In the genomic region with DNA sequence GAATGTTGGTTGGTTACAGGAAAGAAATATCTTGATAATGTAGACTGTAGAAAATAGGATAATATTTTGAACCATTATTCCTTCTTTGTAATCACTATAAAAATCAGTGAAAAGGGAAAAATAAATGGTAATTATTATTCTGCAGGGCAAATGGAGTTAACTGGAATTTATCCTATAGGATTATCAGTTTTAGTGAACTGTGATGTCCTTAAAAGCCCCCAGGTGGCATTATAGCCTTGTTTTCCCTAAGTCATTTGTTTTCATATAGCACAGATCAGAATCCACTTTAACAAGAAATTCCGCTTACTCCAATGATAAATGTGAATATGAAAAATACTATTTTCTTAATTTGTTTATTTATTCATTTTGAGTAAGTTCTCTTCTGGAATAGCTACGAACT, we compare ENCODE assay signal across 9 cellular contexts. TPM values are rescaled to one million over a fixed set of nuclear protein-coding genes. Genes with fewer than 3 reads are reported as not detected.
DNase-seq lines count a peak whose midpoint lies in the region; ATAC-seq, FAIRE-seq and TF ChIP-seq lines count a peak whose summit lies in the region.
"Had no signal": no experiment of that assay in that cellular context is flagged by ENCODE, and none has a peak within 500 bp of the region (broad histone marks: within the 10 kb centered on the region; RNA-seq: fewer than 3 reads in every experiment).

No MANE protein-coding gene starts in this region.

- H3K9me3 ChIP-seq in cardiac muscle cell (ENCODE audit: low read depth) (no peaks in the 10 kb centered on the region), right cardiac atrium (ENCODE audit: control insufficient read depth, low read length) (no peaks in the 10 kb centered on the region), K562 (replicated peaks; ENCODE audit: control insufficient read depth, insufficient read depth, low read depth, low read length) (no peaks in the 10 kb centered on the region), smooth muscle cell (replicated peaks; ENCODE audit: low read depth) (no peaks in the 10 kb centered on the region)

- CTCF ChIA-PET in K562 (lab: Yijun Ruan, JAX; ENCODE audit: low intra/inter-chr PET ratio), result interaction anchor here (1.1 kb wide), 1 partner anchor 490 kb away, joined by 4 read pairs; no protein-coding TSS in a partner anchor

- WGBS in right cardiac atrium, result 71% methylated on average over 2 of the region's 2 CpGs
- 3% methylated on average over 2 of the region's 2 CpGs for WGBS in K562 (ENCODE audit: insufficient coverage, low coverage, missing lambda C conversion rate)
- WGBS in smooth muscle cell (ENCODE audit: low lambda C conversion rate), result 59% methylated on average over 2 of the region's 2 CpGs

- no peak overlapping the region for H3K4me3 ChIP-seq in cardiac muscle cell
- H3K4me3 ChIP-seq in right cardiac atrium (ENCODE audit: low read length), result no peak overlapping the region
- no peak overlapping the region for H3K4me3 ChIP-seq in K562
- H3K4me3 ChIP-seq in smooth muscle cell, result no peak overlapping the region

- H3K4me1 ChIP-seq in cardiac muscle cell (ENCODE audit: low read depth) (no peaks in the 10 kb centered on the region), right cardiac atrium (ENCODE audit: control insufficient read depth, insufficient read depth, low read length) (no peaks in the 10 kb centered on the region), K562 (replicated peaks in 1 of 2; ENCODE audit: control insufficient read depth in 2 of 2, insufficient read depth in 2 of 2, low read length in 2 of 2) (no peaks in the 10 kb centered on the region), smooth muscle cell (ENCODE audit: low read depth) (no peaks in the 10 kb centered on the region)

- intact Hi-C loops in right cardiac atrium (cut with DNase I), result no loop called here
- intact Hi-C loops in K562 (cut with micrococcal nuclease), result no loop called here

- peaks cover 6% of the 10 kb centered on the region for H3K27me3 ChIP-seq in cardiac muscle cell
- H3K27me3 ChIP-seq in right cardiac atrium (ENCODE audit: control insufficient read depth, insufficient read depth), result peaks cover 3% of the 10 kb centered on the region
- peaks cover 9% of the 10 kb centered on the region in 2 experiments; a peak in 3 of 5 replicates for H3K27me3 ChIP-seq in K562 (ENCODE audit: control insufficient read depth in 2 of 2, insufficient read depth in 2 of 2, low read length in 2 of 2)
- peaks cover 28% of the 10 kb centered on the region for H3K27me3 ChIP-seq in smooth muscle cell (ENCODE audit: low read depth)

- H3K27ac ChIP-seq in cardiac muscle cell (no peak overlapping the region), right cardiac atrium (ENCODE audit: low read length) (no peak overlapping the region), K562 (ENCODE audit: extremely low read depth, low read depth, low read length) (no peak overlapping the region), smooth muscle cell (ENCODE audit: low read depth) (no peak overlapping the region)

- H3K79me2 ChIP-seq in K562 (ENCODE audit: control insufficient read depth, insufficient read depth, low read length) (no peaks in the 10 kb centered on the region), smooth muscle cell (ENCODE audit: low read depth) (no peaks in the 10 kb centered on the region)

- H2AFZ ChIP-seq in K562 (ENCODE audit: low read depth, low read length) (no peak overlapping the region), smooth muscle cell (ENCODE audit: low read depth) (no peak overlapping the region)

- peak; percentile 48 for FAIRE-seq in K562 (lab: Jason Lieb, UNC)

- H3K36me3 ChIP-seq in cardiac muscle cell, result no peaks in the 10 kb centered on the region
- H3K36me3 ChIP-seq in K562 (ENCODE audit: control insufficient read depth, insufficient read depth, low read length), result no peaks in the 10 kb centered on the region
- H3K36me3 ChIP-seq in smooth muscle cell (ENCODE audit: low read depth), result no peaks in the 10 kb centered on the region

- TF ChIP-seq CTCF in cardiac muscle cell (IDR thresholded peaks at IDR 0.05; ENCODE audit: low read depth, low read length), result no peak
- peak; percentile 28 to 58 (median 31); a peak in 3 of 6 replicates for TF ChIP-seq CTCF in K562 (IDR thresholded peaks at IDR 0.05 in 2 of 3, conservative IDR thresholded peaks at IDR 0.05 in 1 of 3; ENCODE audit: insufficient read depth in 2 of 3, low read depth in 1 of 3, low read length in 3 of 3)
- peak; percentile 12 for TF ChIP-seq CTCF in smooth muscle cell (IDR thresholded peaks at IDR 0.05; ENCODE audit: borderline replicate concordance, insufficient read depth, poor library complexity, severe bottlenecking)

- TF ChIP-seq EP300 in K562 (IDR thresholded peaks at IDR 0.05; ENCODE audit: low read length), result no peak

- peak; percentile 15 to 24 for DNase-seq in cardiac muscle cell (ENCODE audit: low read depth in 1 of 2, low spot score in 1 of 2)
- DNase-seq in right cardiac atrium, result no peak
- DNase-seq in NCI-H146 treated with DMSO at 0.1 percent for 48 hours (lab: John Stamatoyannopoulos, UW; ENCODE audit: unreplicated experiment), result peak; percentile 7
- peak in 2 of 4 experiments; percentile 9 to 28 for DNase-seq in K562 (ENCODE audit: extremely low read depth in 1 of 4, low spot score in 3 of 4)
- DNase-seq in smooth muscle cell (lab: John Stamatoyannopoulos, UW; ENCODE audit: unreplicated experiment), result no peak
- no peak for DNase-seq in DMS79 (lab: John Stamatoyannopoulos, UW)
- no peak for DNase-seq in superior temporal gyrus (ENCODE audit: extremely low spot score)
- DNase-seq: activated naive CD8-positive, alpha-beta T cell treated with anti-CD3 and anti-CD28 coated beads, Interleukin-2, amount 10 ng/mL, durations not matched to agents 7 days and 5 days had no signal

- no TSS peak for BruUV-seq in K562 (replicated peaks; lab: Mats Ljungman, UMichigan)

- no peaks in the 10 kb centered on the region for H3F3A ChIP-seq in smooth muscle cell (ENCODE audit: low read depth)

- no peaks in the 10 kb centered on the region for H4K20me1 ChIP-seq in K562 (replicated peaks; ENCODE audit: control insufficient read depth, insufficient read depth, low read length)
- H4K20me1 ChIP-seq in smooth muscle cell (ENCODE audit: low read depth), result no peaks in the 10 kb centered on the region

- H3K9ac ChIP-seq in K562 (ENCODE audit: insufficient read depth in 1 of 2, low read depth in 2 of 2, low read length in 2 of 2), result no peak overlapping the region
- no peak overlapping the region for H3K9ac ChIP-seq in smooth muscle cell (ENCODE audit: low read depth)

- in situ Hi-C loops in K562 (cut with MboI), result no loop called here

- H3K9me1 ChIP-seq in K562 (ENCODE audit: control insufficient read depth, insufficient read depth, low read length), result no peaks in the 10 kb centered on the region

- TF ChIP-seq RAD21 in K562 (CRISPR knock-in tag; conservative IDR thresholded peaks at IDR 0.05 in 1 of 2, IDR thresholded peaks at IDR 0.05 in 1 of 2), result peak; percentile 53 to 70

- POLR2A ChIA-PET in K562 (lab: Yijun Ruan, JAX), result no interaction called here

- no peak for ATAC-seq in right cardiac atrium
- peak; percentile 49; the same call in 1 of the 3 replicates for ATAC-seq in K562
- no peak for ATAC-seq in GM21367 (IDR thresholded peaks at IDR 0.05; ENCODE audit: unreplicated experiment)

- TF ChIP-seq POLR2A in K562 (conservative IDR thresholded peaks at IDR 0.05), result no peak

- H3K4me2 ChIP-seq in K562 (ENCODE audit: insufficient read depth, low read length), result no peak overlapping the region
- H3K4me2 ChIP-seq in smooth muscle cell, result no peak overlapping the region

TF ChIP-seq in K562, 482 proteins besides CTCF, POLR2A, EP300 and RAD21:
- no peak for TF ChIP-seq SMARCA5 (IDR thresholded peaks at IDR 0.05)
- peak; percentile 30; the same call in 1 of the 2 replicates for TF ChIP-seq SMC3 (conservative IDR thresholded peaks at IDR 0.05; ENCODE audit: insufficient read depth, low read depth, low read length)
TF ChIP-seq in K562: peak in this region for 1.

RNA-seq across cellular contexts. Expression of a gene that starts 26.2 kb away (rescaled TPM):
- 30.4 and 31.8 TPM in 2 replicates for total RNA-seq in cardiac muscle cell
- polyA plus RNA-seq in cardiac muscle cell, result 49.7 and 66.8 TPM in 2 replicates
- total RNA-seq in right cardiac atrium, result 10 to 100 TPM; 29.1 to 33.9 (median 30.0) TPM
- 14.6 TPM for polyA plus RNA-seq in right cardiac atrium
- 23.2 and 59.0 TPM in 2 replicates for total RNA-seq in K562 (2011; cell fraction: chromatin; rRNA removed; ENCODE audit: low replicate concordance)
- 14.2 and 15.0 TPM in 2 replicates for total RNA-seq in K562 (2011; cell fraction: nucleolus; rRNA removed)
- 30.9 and 43.3 TPM in 2 replicates for total RNA-seq in K562 (2011; cell fraction: nucleoplasm; rRNA removed)
- 33.6 and 36.0 TPM in 2 replicates for total RNA-seq in K562 (2014; rRNA removed)
- 56.5 and 60.4 TPM in 2 replicates for total RNA-seq in K562 (2014; rRNA removed; fragmentation: Illumina TruSeq; extraction: Trizol)
- total RNA-seq in K562 (2015; rRNA removed; fragmentation: Illumina TruSeq; extraction: Trizol), result 46.1 and 48.0 TPM in 2 replicates
- total RNA-seq in K562 (2021), result 43.0 and 45.3 TPM in 2 replicates
- polyA plus RNA-seq in K562 (2011; rRNA removed), result 48.7 and 60.2 TPM in 2 replicates
- polyA plus RNA-seq in K562 (2011; cell fraction: cytosol; rRNA removed), result 16.6 and 25.3 TPM in 2 replicates
- 29.1 and 44.4 TPM in 2 replicates for polyA plus RNA-seq in K562 (2011; cell fraction: nucleus; rRNA removed)
- polyA plus RNA-seq in K562 (2012), result 53.2 and 64.8 TPM in 2 replicates
- 51.9 and 55.5 TPM in 2 replicates for polyA plus RNA-seq in K562 (2014; fragmentation: Illumina TruSeq; extraction: Trizol)
- polyA plus RNA-seq in K562 (2014; fragmentation: Nextera tagmentation; extraction: Ambion mirVana), result 10 to 100 TPM; 66.2 to 67.2 TPM
- polyA plus RNA-seq in K562 (2014; rRNA removed), result 44.7 and 47.6 TPM in 2 replicates
- polyA minus RNA-seq in K562 (2011; rRNA and poly(A)+ RNA removed), result 89.9 and 93.7 TPM in 2 replicates
- polyA minus RNA-seq in K562 (2011; cell fraction: cytosol; rRNA and poly(A)+ RNA removed), result 31.4 and 36.0 TPM in 2 replicates
- polyA minus RNA-seq in K562 (2011; cell fraction: nucleus; rRNA and poly(A)+ RNA removed), result 26.7 and 45.7 TPM in 2 replicates
- 115 and 148 TPM in 2 replicates for total RNA-seq in smooth muscle cell
- polyA plus RNA-seq in smooth muscle cell, result 74.4 and 75.9 TPM in 2 replicates

Comparison
In these comparisons a context has a peak if more than half of its experiments do, and no peak if none do; other contexts are left out.
1. DNase-seq: peak in cardiac muscle cell (2 of 2) and NCI-H146 treated with DMSO at 0.1 percent for 48 hours (single experiment); none in right cardiac atrium (0 of 3), smooth muscle cell (single experiment), DMS79 (single experiment) and superior temporal gyrus (single experiment).